Comparison of ENCODE assay signal across 8 cellular contexts in the genomic region with DNA sequence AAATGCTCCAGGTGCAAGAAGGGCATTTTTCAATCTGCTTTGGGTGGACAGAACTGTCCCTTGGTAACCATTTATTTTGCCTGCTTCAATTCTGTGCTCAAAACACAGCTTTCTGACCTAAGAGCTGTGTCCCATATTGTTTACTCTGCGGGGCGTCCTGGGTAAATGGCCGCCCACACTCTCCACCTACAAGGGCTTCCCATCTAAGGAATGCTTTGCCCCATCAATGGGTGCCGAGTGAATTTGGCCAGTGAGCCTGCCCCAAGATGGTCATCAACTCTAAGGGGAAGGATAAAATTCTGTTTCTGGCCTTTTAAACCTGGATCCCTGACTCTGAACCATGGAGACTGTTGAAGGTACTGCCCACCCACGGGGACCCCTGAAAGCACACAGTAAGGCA.
"Had no signal": no experiment of that assay in that cellular context is flagged by ENCODE, and none has a peak within 500 bp of the region (broad histone marks: within the 10 kb centered on the region; RNA-seq: fewer than 3 reads in every experiment).

No MANE protein-coding gene starts in this region.

- H3K4me3 ChIP-seq: K562 had no signal

- H3K27ac Mint-ChIP-seq: IgD-negative memory B cell had no signal

- DNase-seq: IMR-90, KBM-7, KG1 had no signal

- H3K36me3 Mint-ChIP-seq: IgD-negative memory B cell had no signal

- H3K27ac ChIP-seq: HL-60 had no signal

- H3K9me3 Mint-ChIP-seq: IgD-negative memory B cell had no signal

- FAIRE-seq: HepG2, HTR-8/SVneo, K562 had no signal

- ATAC-seq: HepG2, K562 had no signal
